12 cellular contexts compared by ENCODE assay signal in the genomic region with DNA sequence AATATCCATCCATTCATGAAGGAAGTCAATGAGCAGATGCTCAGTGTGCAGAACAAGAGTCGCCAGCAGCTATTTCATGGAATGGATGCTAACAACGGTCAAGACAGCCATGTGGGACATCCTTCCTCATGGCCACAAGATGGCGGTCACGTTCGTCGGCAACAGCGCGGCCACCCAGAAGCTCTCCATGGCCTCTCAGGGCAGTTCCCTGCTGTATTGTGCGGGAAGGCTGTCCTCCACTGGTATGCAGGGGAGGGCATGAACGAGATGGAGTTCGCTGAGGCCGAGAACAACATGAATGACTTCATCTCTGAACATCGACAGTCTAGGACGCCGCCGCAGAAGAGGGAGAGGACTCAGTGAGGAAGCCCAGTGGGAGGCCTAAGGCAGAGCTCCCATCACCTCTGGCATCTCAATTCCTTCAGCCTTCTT.
DNase-seq lines count a peak whose midpoint lies in the region; ATAC-seq, FAIRE-seq and TF ChIP-seq lines count a peak whose summit lies in the region.
"Had no signal": no experiment of that assay in that cellular context is flagged by ENCODE, and none has a peak within 500 bp of the region (broad histone marks: within the 10 kb centered on the region; RNA-seq: fewer than 3 reads in every experiment).

No MANE protein-coding gene starts in this region.

- in situ Hi-C loops in HepG2 (cut with HindIII; ENCODE audit: extremely low pct_ligation_motif_present, low pct_unique_long_range_greater_than_20kb), result no loop called here
- in situ Hi-C loops in brain microvascular endothelial cell (cut with HindIII; ENCODE audit: low pct_ligation_motif_present, low sequenced_read_pairs), result no loop called here

- H3K9ac ChIP-seq in HepG2 (ENCODE audit: insufficient read depth, low read depth, low read length) (no peak overlapping the region), kidney (ENCODE audit: low read length in 2 of 2) (no peak overlapping the region)
- H3K9ac ChIP-seq: BLaER1 treated with 17β-estradiol and CSF1 and Interleukin-3, amounts not matched to agents 10 nM and 100 nM had no signal

- TF ChIP-seq RAD21 in HepG2 (CRISPR knock-in tag; IDR thresholded peaks at IDR 0.05), result no peak

- DNase-seq in HepG2 (ENCODE audit: low spot score) (peak; percentile 29), right lobe of liver (no peak), NCI-H2227 (lab: John Stamatoyannopoulos, UW; ENCODE audit: unreplicated experiment) (peak; percentile 58), brain microvascular endothelial cell (no peak), kidney (no peak)
- no peak for DNase-seq in stimulated activated CD8-positive, alpha-beta memory T cell treated with anti-CD3 and anti-CD28 coated beads, Interleukin-4, amount 100 ng/mL, for 48 hours
- DNase-seq: activated naive CD4-positive, alpha-beta T cell treated with anti-CD3 and anti-CD28 coated beads for 36 hours; glutamatergic neuron; occipital lobe had no signal

- H3K27me3 ChIP-seq in HepG2 (ENCODE audit: control insufficient read depth in 1 of 2, insufficient read depth in 2 of 2, low read length in 2 of 2) (peaks cover 1 to 4% of the 10 kb centered on the region in 2 experiments; a peak in 3 of 5 replicates), right lobe of liver (no peaks in the 10 kb centered on the region), brain microvascular endothelial cell (replicated peaks) (no peaks in the 10 kb centered on the region)
- H3K27me3 ChIP-seq: BLaER1 treated with 17β-estradiol and CSF1 and Interleukin-3, amounts not matched to agents 10 nM and 100 nM had no signal

- H3K4me2 ChIP-seq in HepG2 (ENCODE audit: low read depth, low read length), result no peak overlapping the region
- H3K4me2 ChIP-seq: BLaER1 treated with 17β-estradiol and CSF1 and Interleukin-3, amounts not matched to agents 10 nM and 100 nM had no signal

- no TSS peak for BruUV-seq in HepG2 (replicated peaks; lab: Mats Ljungman, UMichigan)

- H3K9me3 ChIP-seq in HepG2 (ENCODE audit: low read length) (no peaks in the 10 kb centered on the region), right lobe of liver (no peaks in the 10 kb centered on the region), kidney (ENCODE audit: control insufficient read depth in 1 of 2, low read length in 2 of 2) (no peaks in the 10 kb centered on the region)

- TF ChIP-seq POLR2A in HepG2 (IDR thresholded peaks at IDR 0.05; ENCODE audit: insufficient read depth in 1 of 2, low read depth in 2 of 2, low read length in 2 of 2) (no peak), right lobe of liver (IDR thresholded peaks at IDR 0.05) (no peak)

- FAIRE-seq in HepG2 (lab: Jason Lieb, UNC) (no peak), kidney (lab: Jason Lieb, UNC) (no peak)

- no peaks in the 10 kb centered on the region for H3K4me1 ChIP-seq in HepG2 (ENCODE audit: insufficient read depth, low read length)
- no peaks in the 10 kb centered on the region for H3K4me1 ChIP-seq in right lobe of liver
- no peaks in the 10 kb centered on the region for H3K4me1 ChIP-seq in kidney (ENCODE audit: control insufficient read depth in 1 of 2, insufficient read depth in 1 of 2, low read depth in 1 of 2, low read length in 2 of 2)

- no peaks in the 10 kb centered on the region for H4K20me1 ChIP-seq in HepG2 (ENCODE audit: insufficient read depth, low read length)
- H4K20me1 ChIP-seq: BLaER1 treated with 17β-estradiol and CSF1 and Interleukin-3, amounts not matched to agents 10 nM and 100 nM had no signal

- no peak overlapping the region for H2AFZ ChIP-seq in HepG2 (ENCODE audit: low read length)

- 38% methylated on average over 8 of the region's 16 CpGs for WGBS in HepG2 (ENCODE audit: low lambda C conversion rate)
- WGBS in right lobe of liver (ENCODE audit: insufficient coverage, low coverage, low lambda C conversion rate, missing lambda C conversion rate), result 73% methylated on average over 2 of the region's 16 CpGs

- H3K4me3 ChIP-seq in HepG2 (replicated peaks in 1 of 3; ENCODE audit: insufficient read depth in 1 of 3, low read depth in 2 of 3, low read length in 3 of 3) (no peak overlapping the region), right lobe of liver (no peak overlapping the region), brain microvascular endothelial cell (ENCODE audit: low read depth, low read length) (no peak overlapping the region), kidney (ENCODE audit: low read length in 2 of 2) (no peak overlapping the region)
- H3K4me3 ChIP-seq: BLaER1 treated with 17β-estradiol and CSF1 and Interleukin-3, amounts not matched to agents 10 nM and 100 nM had no signal

- no peak for TF ChIP-seq EP300 in HepG2 (IDR thresholded peaks at IDR 0.05; ENCODE audit: low read depth in 2 of 2, low read length in 2 of 2)
- no peak for TF ChIP-seq EP300 in HepG2 (CRISPR knock-in tag; IDR thresholded peaks at IDR 0.05; ENCODE audit: borderline replicate concordance)

- TF ChIP-seq CTCF in HepG2 (CRISPR knock-in tag; IDR thresholded peaks at IDR 0.05) (peak; percentile 77), right lobe of liver (IDR thresholded peaks at IDR 0.05) (no peak), brain microvascular endothelial cell (IDR thresholded peaks at IDR 0.05; ENCODE audit: low read depth, low read length, missing control alignments) (peak; percentile 23), kidney (IDR thresholded peaks at IDR 0.05; ENCODE audit: borderline replicate concordance, extremely low read depth, insufficient read depth) (no peak)

- no peak overlapping the region for H3K27ac ChIP-seq in HepG2 (ENCODE audit: extremely low read length, insufficient read depth, low read length)
- H3K27ac ChIP-seq in right lobe of liver, result no peak overlapping the region
- no peak overlapping the region for H3K27ac ChIP-seq in brain microvascular endothelial cell
- H3K27ac ChIP-seq in kidney (ENCODE audit: low read depth in 2 of 2, low read length in 2 of 2), result no peak overlapping the region
- H3K27ac ChIP-seq: BLaER1 treated with 17β-estradiol and CSF1 and Interleukin-3, amounts not matched to agents 10 nM and 100 nM had no signal

- intact Hi-C loops in HepG2 (cut with micrococcal nuclease; ENCODE audit: unreplicated experiment), result no loop called here
- intact Hi-C loops in right lobe of liver (cut with DNase I), result no loop called here
- intact Hi-C loops in kidney (cut with DNase I), result no loop called here

- POLR2A ChIA-PET in HepG2 (lab: Yijun Ruan, JAX), result no interaction called here

- ATAC-seq in HepG2 (peak; percentile 97), right lobe of liver (no peak), GM19463 (IDR thresholded peaks at IDR 0.05; ENCODE audit: unreplicated experiment) (no peak), HG02885 (IDR thresholded peaks at IDR 0.05; ENCODE audit: poor library complexity, unreplicated experiment) (no peak)

- H3K79me2 ChIP-seq in HepG2 (ENCODE audit: insufficient read depth, low read length), result no peaks in the 10 kb centered on the region

- CTCF ChIA-PET in HepG2 (lab: Yijun Ruan, JAX; ENCODE audit: low intra/inter-chr PET ratio, low total read pairs), result interaction anchor here (1.1 kb wide), 1 partner anchor 461 kb away, joined by 5 read pairs; no protein-coding TSS in a partner anchor

- H3K36me3 ChIP-seq in HepG2 (replicated peaks in 1 of 2; ENCODE audit: control insufficient read depth in 1 of 2, insufficient read depth in 2 of 2, low read length in 2 of 2) (no peaks in the 10 kb centered on the region), right lobe of liver (no peaks in the 10 kb centered on the region), brain microvascular endothelial cell (replicated peaks) (no peaks in the 10 kb centered on the region), kidney (ENCODE audit: control insufficient read depth in 1 of 2, insufficient read depth in 2 of 2, low read length in 2 of 2) (no peaks in the 10 kb centered on the region)
- H3K36me3 ChIP-seq: BLaER1 treated with 17β-estradiol and CSF1 and Interleukin-3, amounts not matched to agents 10 nM and 100 nM had no signal

TF ChIP-seq in HepG2, 621 proteins besides CTCF, POLR2A, EP300 and RAD21:
- no peak for TF ChIP-seq FOXA1 (IDR thresholded peaks at IDR 0.05)
- no peak for TF ChIP-seq FOXA1 (CRISPR knock-in tag; IDR thresholded peaks at IDR 0.05)
- peak; percentile 74 for TF ChIP-seq STAG1 (CRISPR knock-in tag; IDR thresholded peaks at IDR 0.05)
- peak; percentile 37; the same call in 1 of the 2 replicates for TF ChIP-seq SMC3 (IDR thresholded peaks at IDR 0.05; ENCODE audit: low read length)
- TF ChIP-seq ZNF256 (CRISPR knock-in tag; conservative IDR thresholded peaks at IDR 0.05), result no peak
- TF ChIP-seq, protein P1, sequence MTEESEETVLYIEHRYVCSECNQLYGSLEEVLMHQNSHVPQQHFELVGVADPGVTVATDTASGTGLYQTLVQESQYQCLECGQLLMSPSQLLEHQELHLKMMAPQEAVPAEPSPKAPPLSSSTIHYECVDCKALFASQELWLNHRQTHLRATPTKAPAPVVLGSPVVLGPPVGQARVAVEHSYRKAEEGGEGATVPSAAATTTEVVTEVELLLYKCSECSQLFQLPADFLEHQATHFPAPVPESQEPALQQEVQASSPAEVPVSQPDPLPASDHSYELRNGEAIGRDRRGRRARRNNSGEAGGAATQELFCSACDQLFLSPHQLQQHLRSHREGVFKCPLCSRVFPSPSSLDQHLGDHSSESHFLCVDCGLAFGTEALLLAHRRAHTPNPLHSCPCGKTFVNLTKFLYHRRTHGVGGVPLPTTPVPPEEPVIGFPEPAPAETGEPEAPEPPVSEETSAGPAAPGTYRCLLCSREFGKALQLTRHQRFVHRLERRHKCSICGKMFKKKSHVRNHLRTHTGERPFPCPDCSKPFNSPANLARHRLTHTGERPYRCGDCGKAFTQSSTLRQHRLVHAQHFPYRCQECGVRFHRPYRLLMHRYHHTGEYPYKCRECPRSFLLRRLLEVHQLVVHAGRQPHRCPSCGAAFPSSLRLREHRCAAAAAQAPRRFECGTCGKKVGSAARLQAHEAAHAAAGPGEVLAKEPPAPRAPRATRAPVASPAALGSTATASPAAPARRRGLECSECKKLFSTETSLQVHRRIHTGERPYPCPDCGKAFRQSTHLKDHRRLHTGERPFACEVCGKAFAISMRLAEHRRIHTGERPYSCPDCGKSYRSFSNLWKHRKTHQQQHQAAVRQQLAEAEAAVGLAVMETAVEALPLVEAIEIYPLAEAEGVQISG (CRISPR knock-in tag; IDR thresholded peaks at IDR 0.05), result 0 out of 2 replicates have a peak, but pooled peaks have one; percentile 12
- TF ChIP-seq KDM2A (CRISPR knock-in tag; IDR thresholded peaks at IDR 0.05; ENCODE audit: borderline replicate concordance, low read depth), result peak; percentile 30; the same call in 1 of the 2 replicates

Comparison
In these comparisons a context has a peak if more than half of its experiments do, and no peak if none do; other contexts are left out.
1. DNase-seq: peak in HepG2 (single experiment) and NCI-H2227 (single experiment); none in right lobe of liver (0 of 3), brain microvascular endothelial cell (single experiment), kidney (single experiment) and stimulated activated CD8-positive, alpha-beta memory T cell treated with anti-CD3 and anti-CD28 coated beads, Interleukin-4, amount 100 ng/mL, for 48 hours (single experiment).
2. CTCF ChIP-seq: peak in HepG2 (single experiment) and brain microvascular endothelial cell (single experiment); none in right lobe of liver (0 of 4) and kidney (single experiment).